ENCODE assay signal across 32 cellular contexts in genomic region chr13:101972191-101972590, GRCh38.
"Had no signal": no experiment of that assay in that cellular context is flagged by ENCODE, and none has a peak within 500 bp of the region (broad histone marks: within the 10 kb centered on the region; RNA-seq: fewer than 3 reads in every experiment).

No MANE protein-coding gene starts in this region.

- H3K4me3 ChIP-seq: adrenal gland, ascending aorta, body of pancreas, breast epithelium, cardiac muscle cell had no signal

- ATAC-seq: activated naive CD4-positive, alpha-beta T cell treated with anti-CD3 and anti-CD28 coated beads, Interleukin-2, amount 50 U/mL, for 72 hours; activated naive CD8-positive, alpha-beta T cell treated with anti-CD3 and anti-CD28 coated beads, Interleukin-2, amount 50 U/mL, for 24 hours; activated T-cell treated with anti-CD3 and anti-CD28 coated beads, Interleukin-2, amount 50 U/mL, for 4 hours; activated T-cell treated with anti-CD3 and anti-CD28 coated beads, Interleukin-2, amount 50 U/mL, for 72 hours; activated T-helper 17 cell treated with anti-CD3 and anti-CD28 coated beads, Interleukin-2, amount 50 U/mL, for 72 hours; body of pancreas had no signal

- H3K9me3 ChIP-seq: adrenal gland, ascending aorta, body of pancreas, breast epithelium had no signal

- H3K27me3 ChIP-seq: adrenal gland, ascending aorta, body of pancreas, brain microvascular endothelial cell, breast epithelium, cardiac muscle cell had no signal

- FAIRE-seq: astrocyte had no signal

- H3K4me1 ChIP-seq: adrenal gland, ascending aorta, body of pancreas, breast epithelium had no signal

- H3K27ac ChIP-seq: adrenal gland, ascending aorta, body of pancreas, brain microvascular endothelial cell, cardiac muscle cell had no signal

- H3K36me3 ChIP-seq: adrenal gland, ascending aorta, brain microvascular endothelial cell, breast epithelium, cardiac muscle cell had no signal

- DNase-seq: activated effector memory CD4-positive, alpha-beta T cell treated with anti-CD3 and anti-CD28 coated beads, Interleukin-2, amount 50 U/mL, for 16 hours; activated effector memory CD4-positive, alpha-beta T cell treated with Interleukin-2 at 50 U/mL for 16 hours; activated gamma-delta T cell; activated gamma-delta T cell treated with Interleukin-2 at 50 U/mL for 16 hours; activated naive CD4-positive, alpha-beta T cell; activated naive CD4-positive, alpha-beta T cell treated with anti-CD3 and anti-CD28 coated beads for 36 hours; activated naive CD4-positive, alpha-beta T cell treated with anti-CD3 and anti-CD28 coated beads, Interleukin-2, amount 10 ng/mL, durations not matched to agents 7 days and 5 days; activated naive CD4-positive, alpha-beta T cell treated with anti-CD3 and anti-CD28 coated beads, Interleukin-2, amount 50 U/mL, for 16 hours; activated naive CD4-positive, alpha-beta T cell treated with Interleukin-2 at 50 U/mL for 16 hours; activated naive CD8-positive, alpha-beta T cell treated with anti-CD3 and anti-CD28 coated beads for 36 hours; activated naive CD8-positive, alpha-beta T cell treated with anti-CD3 and anti-CD28 coated beads, Interleukin-2, amount 10 ng/mL, durations not matched to agents 7 days and 5 days; activated naive CD8-positive, alpha-beta T cell treated with anti-CD3 and anti-CD28 coated beads, Interleukin-2, amount 50 U/mL, for 24 hours; activated T-cell treated with anti-CD3 and anti-CD28 coated beads, Interleukin-2, amount 50 U/mL, for 1 hour; activated T-cell treated with anti-CD3 and anti-CD28 coated beads, Interleukin-2, amount 50 U/mL, for 24 hours; activated T-cell treated with anti-CD3 and anti-CD28 coated beads, Interleukin-2, amount 50 U/mL, for 4 hours; activated T-cell treated with anti-CD3 and anti-CD28 coated beads, Interleukin-2, amount 50 U/mL, for 48 hours; activated T-cell treated with anti-CD3 and anti-CD28 coated beads, Interleukin-2, amount 50 U/mL, for 72 hours; adrenal gland; amniotic stem cell; amygdala; anterior cingulate cortex; aorta; body of pancreas; brain microvascular endothelial cell; central memory CD4-positive, alpha-beta T cell; cerebellar nuclear complex had no signal
